Comparison of ENCODE assay signal across 8 cellular contexts in genomic region chr9:136363606-136364368, GRCh38. TPM values are rescaled to one million over a fixed set of nuclear protein-coding genes. Genes with fewer than 3 reads are reported as not detected.
DNase-seq lines count a peak whose midpoint lies in the region; ATAC-seq and TF ChIP-seq lines count a peak whose summit lies in the region.

Gene DNLZ, minus strand, starts transcription at chr9:136363744. Its CDS starts 30 bp downstream, at chr9:136363714.

- intact Hi-C loops in right lobe of liver (cut with DNase I) = no loop called here

- ATAC-seq in HG03378 (IDR thresholded peaks at IDR 0.05; ENCODE audit: unreplicated experiment) (peak; percentile 27), right lobe of liver (peak; percentile 65 to 83 (median 70))

- TF ChIP-seq CTCF in right lobe of liver (IDR thresholded peaks at IDR 0.05) = peak; percentile 99 to 100 (median 99)

- TF ChIP-seq POLR2A in GM19193 (IDR thresholded peaks at IDR 0.05; ENCODE audit: extremely low read depth, insufficient read depth, insufficient read length) (peak; percentile 80), right lobe of liver (IDR thresholded peaks at IDR 0.05) (peak; percentile 72)

- no peaks in the 10 kb centered on the region for H3K27me3 ChIP-seq in right lobe of liver

- peak; percentile 34 to 87 (median 76) for DNase-seq in C1 segment of cervical spinal cord (lab: John Stamatoyannopoulos, UW)
- DNase-seq in NCI-H69 (lab: John Stamatoyannopoulos, UW) = peak; percentile 94
- peak; percentile 75 to 77 for DNase-seq in activated CD4-positive, alpha-beta T cell treated with anti-CD3 and anti-CD28 coated beads, Interleukin-2, amount 50 U/mL, for 4 hours
- peak; percentile 91 for DNase-seq in dermis blood vessel endothelial cell
- peak; percentile 86 to 88 (median 86) for DNase-seq in right lobe of liver
- DNase-seq in stimulated activated CD4-positive, alpha-beta T cell treated with anti-CD3 and anti-CD28 coated beads, Interleukin-4, amount 100 ng/mL, for 48 hours (ENCODE audit: low read depth in 2 of 2) = peak; percentile 77 to 78

- H3K4me1 ChIP-seq in right lobe of liver = peaks cover 0 to 8% (median 5%) of the 10 kb centered on the region in 4 donors

- no peaks in the 10 kb centered on the region for H3K9me3 ChIP-seq in right lobe of liver

- H3K36me3 ChIP-seq in right lobe of liver = no peaks in the 10 kb centered on the region

- WGBS in right lobe of liver (ENCODE audit: insufficient coverage, low coverage, low lambda C conversion rate, missing lambda C conversion rate) = 20% methylated on average over 3 of the region's 83 CpGs

- H3K27ac ChIP-seq in right lobe of liver = peak within 1 kb of the TSS; percentile 41 to 83 (median 82)

- H3K4me3 ChIP-seq in right lobe of liver = peak within 1 kb of the TSS; percentile 68 to 98 (median 75)

RNA-seq across cellular contexts. Expression of gene DNLZ, which starts in this region (rescaled TPM):
- total RNA-seq in dermis blood vessel endothelial cell (15.4 and 34.5 TPM in 2 replicates), right lobe of liver (10 to 100 TPM in 3 of 6 experiments, 1 to 10 TPM in 3; 5.0 to 26.0 (median 10.4) TPM)

Comparison
In these comparisons a context has a peak if more than half of its experiments do, and no peak if none do; other contexts are left out.
1. Peak in every context shown above with its lines: DNase-seq, ATAC-seq, H3K4me3 ChIP-seq and H3K27ac ChIP-seq.